10 cellular contexts compared by ENCODE assay signal in the genomic region with DNA sequence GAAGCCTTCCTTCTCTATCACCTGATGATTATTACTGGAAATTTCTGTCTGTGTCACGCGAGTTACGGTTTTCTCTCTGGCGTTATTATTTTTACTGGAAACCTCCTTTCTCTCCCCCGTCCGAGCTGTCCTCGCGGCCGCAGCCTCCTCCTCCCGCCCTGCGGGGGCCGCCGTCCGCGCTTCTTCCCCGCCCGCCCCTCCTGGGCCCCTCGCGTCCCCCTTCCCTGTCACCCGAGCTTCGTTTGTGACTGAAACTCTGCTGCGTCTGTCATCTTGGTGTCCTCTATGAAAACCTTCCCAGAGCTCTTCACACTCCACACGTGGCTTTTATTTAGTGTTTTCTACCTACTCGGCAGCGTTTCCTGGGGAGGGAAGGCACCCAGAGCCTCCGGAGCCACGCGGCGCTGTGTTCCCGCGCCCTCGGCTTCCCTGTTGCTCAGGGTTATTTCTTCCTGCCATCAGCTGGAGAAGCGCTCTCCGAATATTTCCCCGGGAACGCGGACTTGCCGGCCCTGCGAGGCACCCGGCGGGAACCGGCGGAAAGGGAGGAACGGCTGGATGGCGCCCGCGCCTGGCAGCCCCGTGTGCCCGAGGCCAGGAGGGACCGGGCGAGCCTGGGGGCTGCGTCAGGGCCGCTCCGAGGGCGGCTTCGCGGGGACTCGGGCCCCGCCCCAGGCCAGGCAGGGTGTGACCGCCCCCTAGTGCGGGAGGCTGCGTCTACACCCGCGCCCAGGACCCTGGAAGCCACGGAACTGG. TPM values are rescaled to one million over a fixed set of nuclear protein-coding genes. Genes with fewer than 3 reads are reported as not detected.
A peak's percentile ranks its signal among the peaks of the same experiment; 100 is the strongest.
DNase-seq lines count a peak whose midpoint lies in the region; ATAC-seq and TF ChIP-seq lines count a peak whose summit lies in the region.
"Had no signal": no experiment of that assay in that cellular context is flagged by ENCODE, and none has a peak within 500 bp of the region (broad histone marks: within the 10 kb centered on the region; RNA-seq: fewer than 3 reads in every experiment).

No MANE protein-coding gene starts in this region.

- H3K4me3 Mint-ChIP-seq in activated CD4-positive, alpha-beta T cell treated with anti-CD3 and anti-CD28 coated beads, Interleukin-2, amount 10 ng/mL, durations not matched to agents 24 days and 14 days: peak overlapping the region; percentile 61
- H3K4me3 Mint-ChIP-seq: central memory CD8-positive, alpha-beta T cell had no signal

- no peak overlapping the region for H3K27ac Mint-ChIP-seq in activated CD4-positive, alpha-beta T cell treated with anti-CD3 and anti-CD28 coated beads, Interleukin-2, amount 10 ng/mL, durations not matched to agents 24 days and 14 days

- H3K79me2 ChIP-seq in neural cell (replicated peaks; ENCODE audit: insufficient read depth, low read length): no peaks in the 10 kb centered on the region

- peak; percentile 48 for TF ChIP-seq CTCF in fibroblast of villous mesenchyme (IDR thresholded peaks at IDR 0.05; ENCODE audit: insufficient read depth, low read depth, low read length)
- TF ChIP-seq CTCF in neural cell (IDR thresholded peaks at IDR 0.05; ENCODE audit: poor library complexity, severe bottlenecking): no peak

- DNase-seq in ELF-1 (ENCODE audit: low read depth, low spot score): peak; percentile 60
- DNase-seq in activated CD4-positive, alpha-beta T cell treated with anti-CD3 and anti-CD28 coated beads, Interleukin-2, amount 10 ng/mL, durations not matched to agents 24 days and 14 days: peak; percentile 76
- DNase-seq in fibroblast of villous mesenchyme (ENCODE audit: low read depth): no peak
- no peak for DNase-seq in NCI-H748 treated with DMSO at 0.1 percent for 48 hours (lab: John Stamatoyannopoulos, UW)
- no peak for DNase-seq in HuH-7 (ENCODE audit: low spot score)

- H3K27ac ChIP-seq in neural cell (ENCODE audit: low read length): no peak overlapping the region
- H3K27ac ChIP-seq: uterus had no signal

- no peaks in the 10 kb centered on the region for H3K9me3 Mint-ChIP-seq in activated CD4-positive, alpha-beta T cell treated with anti-CD3 and anti-CD28 coated beads, Interleukin-2, amount 10 ng/mL, durations not matched to agents 24 days and 14 days
- H3K9me3 Mint-ChIP-seq: central memory CD8-positive, alpha-beta T cell had no signal

- H3K9me2 ChIP-seq in neural cell (ENCODE audit: insufficient read depth, low read length): no peaks in the 10 kb centered on the region

- no peak overlapping the region for H3K9ac ChIP-seq in neural cell (ENCODE audit: low read length)

- no peaks in the 10 kb centered on the region for H3K9me3 ChIP-seq in neural cell (ENCODE audit: low read length)
- H3K9me3 ChIP-seq: uterus had no signal

- intact Hi-C loops in activated CD4-positive, alpha-beta T cell treated with anti-CD3 and anti-CD28 coated beads, Interleukin-2, amount 10 ng/mL, durations not matched to agents 24 days and 14 days (cut with micrococcal nuclease): loop anchor here (5.0 kb wide), 1 partner anchor 36 kb away; no protein-coding TSS in a partner anchor

- H3K27me3 Mint-ChIP-seq in activated CD4-positive, alpha-beta T cell treated with anti-CD3 and anti-CD28 coated beads, Interleukin-2, amount 10 ng/mL, durations not matched to agents 24 days and 14 days: peaks cover 26% of the 10 kb centered on the region

- H3K4me1 Mint-ChIP-seq in activated CD4-positive, alpha-beta T cell treated with anti-CD3 and anti-CD28 coated beads, Interleukin-2, amount 10 ng/mL, durations not matched to agents 24 days and 14 days: peaks cover 10% of the 10 kb centered on the region
- H3K4me1 Mint-ChIP-seq: central memory CD8-positive, alpha-beta T cell had no signal

- H3K4me3 ChIP-seq in fibroblast of villous mesenchyme (ENCODE audit: low read depth, low read length): peak overlapping the region; percentile 51
- peak overlapping the region; percentile 39 for H3K4me3 ChIP-seq in neural cell (ENCODE audit: low read length)

- TF ChIP-seq RAD21 in neural cell (conservative IDR thresholded peaks at IDR 0.05): no peak

- TF ChIP-seq EP300 in neural cell (conservative IDR thresholded peaks at IDR 0.05; ENCODE audit: poor library complexity, severe bottlenecking): no peak

- peaks cover 15% of the 10 kb centered on the region for H3K27me3 ChIP-seq in neural cell (ENCODE audit: insufficient read depth, low read depth, low read length)

- H2AFZ ChIP-seq in neural cell (ENCODE audit: low read depth, low read length): no peak overlapping the region

- no peaks in the 10 kb centered on the region for H3K36me3 ChIP-seq in neural cell (ENCODE audit: insufficient read depth, low read length)
- H3K36me3 ChIP-seq: uterus had no signal

- H3K4me2 ChIP-seq in neural cell (ENCODE audit: low read length): no peak overlapping the region

- H3F3A ChIP-seq in neural cell (ENCODE audit: insufficient read depth, low read length, poor library complexity, severe bottlenecking): no peaks in the 10 kb centered on the region

- H3K36me3 Mint-ChIP-seq in activated CD4-positive, alpha-beta T cell treated with anti-CD3 and anti-CD28 coated beads, Interleukin-2, amount 10 ng/mL, durations not matched to agents 24 days and 14 days (ENCODE audit: low read depth): no peaks in the 10 kb centered on the region

- no peak for ATAC-seq in HG02973 (IDR thresholded peaks at IDR 0.05; ENCODE audit: unreplicated experiment)
- ATAC-seq in GM19023 (IDR thresholded peaks at IDR 0.05; ENCODE audit: unreplicated experiment): no peak

- no peaks in the 10 kb centered on the region for H4K20me1 ChIP-seq in neural cell (ENCODE audit: insufficient read depth)

TF ChIP-seq in neural cell, 6 proteins besides CTCF, POLR2A, EP300 and RAD21:
- no peak for TF ChIP-seq SMC3 (conservative IDR thresholded peaks at IDR 0.05; ENCODE audit: poor library complexity)
- no peak for TF ChIP-seq MXI1 (conservative IDR thresholded peaks at IDR 0.05; ENCODE audit: poor library complexity, severe bottlenecking)
- TF ChIP-seq EZH2 (IDR thresholded peaks at IDR 0.05; ENCODE audit: borderline replicate concordance, insufficient read depth, low read length, poor library complexity, severe bottlenecking): no peak
- no peak for TF ChIP-seq TAF1 (IDR thresholded peaks at IDR 0.05; ENCODE audit: low read depth)
- TF ChIP-seq, protein P1, sequence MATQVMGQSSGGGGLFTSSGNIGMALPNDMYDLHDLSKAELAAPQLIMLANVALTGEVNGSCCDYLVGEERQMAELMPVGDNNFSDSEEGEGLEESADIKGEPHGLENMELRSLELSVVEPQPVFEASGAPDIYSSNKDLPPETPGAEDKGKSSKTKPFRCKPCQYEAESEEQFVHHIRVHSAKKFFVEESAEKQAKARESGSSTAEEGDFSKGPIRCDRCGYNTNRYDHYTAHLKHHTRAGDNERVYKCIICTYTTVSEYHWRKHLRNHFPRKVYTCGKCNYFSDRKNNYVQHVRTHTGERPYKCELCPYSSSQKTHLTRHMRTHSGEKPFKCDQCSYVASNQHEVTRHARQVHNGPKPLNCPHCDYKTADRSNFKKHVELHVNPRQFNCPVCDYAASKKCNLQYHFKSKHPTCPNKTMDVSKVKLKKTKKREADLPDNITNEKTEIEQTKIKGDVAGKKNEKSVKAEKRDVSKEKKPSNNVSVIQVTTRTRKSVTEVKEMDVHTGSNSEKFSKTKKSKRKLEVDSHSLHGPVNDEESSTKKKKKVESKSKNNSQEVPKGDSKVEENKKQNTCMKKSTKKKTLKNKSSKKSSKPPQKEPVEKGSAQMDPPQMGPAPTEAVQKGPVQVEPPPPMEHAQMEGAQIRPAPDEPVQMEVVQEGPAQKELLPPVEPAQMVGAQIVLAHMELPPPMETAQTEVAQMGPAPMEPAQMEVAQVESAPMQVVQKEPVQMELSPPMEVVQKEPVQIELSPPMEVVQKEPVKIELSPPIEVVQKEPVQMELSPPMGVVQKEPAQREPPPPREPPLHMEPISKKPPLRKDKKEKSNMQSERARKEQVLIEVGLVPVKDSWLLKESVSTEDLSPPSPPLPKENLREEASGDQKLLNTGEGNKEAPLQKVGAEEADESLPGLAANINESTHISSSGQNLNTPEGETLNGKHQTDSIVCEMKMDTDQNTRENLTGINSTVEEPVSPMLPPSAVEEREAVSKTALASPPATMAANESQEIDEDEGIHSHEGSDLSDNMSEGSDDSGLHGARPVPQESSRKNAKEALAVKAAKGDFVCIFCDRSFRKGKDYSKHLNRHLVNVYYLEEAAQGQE (IDR thresholded peaks at IDR 0.05; ENCODE audit: borderline replicate concordance): no peak
- TF ChIP-seq POLR2AphosphoS5 (IDR thresholded peaks at IDR 0.05): no peak

RNA-seq across cellular contexts. Expression of a gene that starts 33.9 kb away (rescaled TPM):
- 47.5 and 52.6 TPM in 2 replicates for total RNA-seq in activated CD4-positive, alpha-beta T cell treated with anti-CD3 and anti-CD28 coated beads, Interleukin-2, amount 10 ng/mL, durations not matched to agents 24 days and 14 days
- 16.8 and 29.8 TPM in 2 replicates for total RNA-seq in fibroblast of villous mesenchyme
- 2.1 and 2.6 TPM in 2 replicates for polyA plus RNA-seq in neural cell
- polyA minus RNA-seq in neural cell: 2.1 and 2.4 TPM in 2 replicates

RNA-seq across cellular contexts. Expression of a gene that starts 34.0 kb away (rescaled TPM):
- 80.6 and 82.0 TPM in 2 replicates for total RNA-seq in activated CD4-positive, alpha-beta T cell treated with anti-CD3 and anti-CD28 coated beads, Interleukin-2, amount 10 ng/mL, durations not matched to agents 24 days and 14 days
- total RNA-seq in fibroblast of villous mesenchyme: 35.0 and 35.4 TPM in 2 replicates
- 50.4 and 51.3 TPM in 2 replicates for polyA plus RNA-seq in neural cell
- 50.4 and 55.8 TPM in 2 replicates for polyA minus RNA-seq in neural cell

Comparison
In these comparisons a context has a peak if more than half of its experiments do, and no peak if none do; other contexts are left out.
1. DNase-seq: peak in ELF-1 (single experiment) and activated CD4-positive, alpha-beta T cell treated with anti-CD3 and anti-CD28 coated beads, Interleukin-2, amount 10 ng/mL, durations not matched to agents 24 days and 14 days (single experiment); none in fibroblast of villous mesenchyme (single experiment), NCI-H748 treated with DMSO at 0.1 percent for 48 hours (single experiment) and HuH-7 (single experiment).